In genomic region chr7:1884583-1885350, GRCh38 we compare ENCODE assay signal across 1 cellular context.
TF ChIP-seq lines count a peak whose summit lies in the region.

No MANE protein-coding gene starts in this region.

TF ChIP-seq in WTC11, 78 proteins besides CTCF, POLR2A, EP300 and RAD21 (continued from another document):
- TF ChIP-seq ZSCAN18 (CRISPR knock-in tag; IDR thresholded peaks at IDR 0.05) (no peak), ZNF232 (CRISPR knock-in tag; IDR thresholded peaks at IDR 0.05) (no peak), ETV6 (CRISPR knock-in tag; IDR thresholded peaks at IDR 0.05) (no peak), ESRRA (CRISPR knock-in tag; IDR thresholded peaks at IDR 0.05; ENCODE audit: borderline replicate concordance) (no peak), TEAD1 (CRISPR knock-in tag; IDR thresholded peaks at IDR 0.05) (no peak), IRF1 (CRISPR knock-in tag; IDR thresholded peaks at IDR 0.05) (no peak), ZNF138 (CRISPR knock-in tag; conservative IDR thresholded peaks at IDR 0.05) (no peak), NFATC4 (CRISPR knock-in tag; IDR thresholded peaks at IDR 0.05) (no peak), FOXJ3 (CRISPR knock-in tag; IDR thresholded peaks at IDR 0.05; ENCODE audit: borderline replicate concordance) (no peak)
